In genomic region chr6:151616600-151616999, GRCh38 we compare ENCODE assay signal across 16 cellular contexts.
A peak's percentile ranks its signal among the peaks of the same experiment; 100 is the strongest.
DNase-seq lines count a peak whose midpoint lies in the region; TF ChIP-seq lines count a peak whose summit lies in the region.
"Had no signal": no experiment of that assay in that cellular context is flagged by ENCODE, and none has a peak within 500 bp of the region (broad histone marks: within the 10 kb centered on the region; RNA-seq: fewer than 3 reads in every experiment).

No MANE protein-coding gene starts in this region.

- H3K36me3 ChIP-seq in mesendoderm (ENCODE audit: control insufficient read depth, insufficient read depth, low read length), result no peaks in the 10 kb centered on the region
- no peaks in the 10 kb centered on the region for H3K36me3 ChIP-seq in vagina

- CTCF ChIA-PET in activated naive CD4-positive, alpha-beta T cell treated with anti-CD3 and anti-CD28 coated beads for 36 hours (lab: Charles Lee), result no interaction called here

- no peak overlapping the region for H3K4me3 Mint-ChIP-seq in activated naive CD4-positive, alpha-beta T cell treated with anti-CD3 and anti-CD28 coated beads for 36 hours
- H3K4me3 Mint-ChIP-seq: B cell; CD4-positive, alpha-beta T cell; HFFc6 had no signal

- H4K8ac ChIP-seq in mesendoderm (ENCODE audit: low read depth, low read length), result no peak overlapping the region

- no peaks in the 10 kb centered on the region for H3K79me2 ChIP-seq in mesendoderm (ENCODE audit: control insufficient read depth, insufficient read depth, low read length)

- peak overlapping the region; percentile 11 for H3K18ac ChIP-seq in mesendoderm (ENCODE audit: low read length)

- H3K79me1 ChIP-seq in mesendoderm (ENCODE audit: low read length), result no peaks in the 10 kb centered on the region

- H2BK120ac ChIP-seq in mesendoderm (ENCODE audit: low read depth, low read length), result no peak overlapping the region

- peaks cover 2% of the 10 kb centered on the region for H3K27me3 ChIP-seq in mesendoderm (ENCODE audit: insufficient read depth, low read length, poor library complexity)
- H3K27me3 ChIP-seq in vagina, result no peaks in the 10 kb centered on the region

- no peak overlapping the region for H3K4ac ChIP-seq in mesendoderm (ENCODE audit: low read depth, low read length)

- no peak overlapping the region for H3K4me2 ChIP-seq in mesendoderm (ENCODE audit: low read length)

- H3K9ac ChIP-seq in mesendoderm (ENCODE audit: low read length), result no peak overlapping the region

- H3K4me1 ChIP-seq in mesendoderm (ENCODE audit: control insufficient read depth, low read depth, low read length), result no peaks in the 10 kb centered on the region
- H3K4me1 ChIP-seq in vagina, result no peaks in the 10 kb centered on the region

- H2BK15ac ChIP-seq in mesendoderm (replicated peaks; ENCODE audit: low read depth), result no peak overlapping the region

- no peaks in the 10 kb centered on the region for H3K9me3 ChIP-seq in vagina

- in situ Hi-C loops in KBM-7 (cut with MboI; ENCODE audit: low pct_unique_long_range_greater_than_20kb, low sequenced_read_pairs), result no loop called here

- H4K5ac ChIP-seq in mesendoderm (ENCODE audit: low read length), result no peak overlapping the region

- no CpG with 5 or more reads among the region's 2 CpGs for WGBS in mesendoderm (ENCODE audit: extremely low coverage, insufficient coverage, low lambda C conversion rate)

- no peak overlapping the region for H3K4me3 ChIP-seq in mesendoderm (ENCODE audit: low read length)
- peak overlapping the region in 1 of 2 donors; percentile 12 for H3K4me3 ChIP-seq in vagina
- H3K4me3 ChIP-seq: GM12878 had no signal

- H3K23ac ChIP-seq in mesendoderm (ENCODE audit: low read length), result no peak overlapping the region

- no peaks in the 10 kb centered on the region for H3K36me3 Mint-ChIP-seq in activated naive CD4-positive, alpha-beta T cell treated with anti-CD3 and anti-CD28 coated beads for 36 hours (ENCODE audit: low read depth)

- no peak overlapping the region for H2AK5ac ChIP-seq in mesendoderm (ENCODE audit: low read length)

- no peak overlapping the region for H3K27ac Mint-ChIP-seq in activated naive CD4-positive, alpha-beta T cell treated with anti-CD3 and anti-CD28 coated beads for 36 hours
- H3K27ac Mint-ChIP-seq: B cell; CD4-positive, alpha-beta T cell; HFFc6 had no signal

- DNase-seq in KBM-7 (peak; percentile 19), islet precursor cell (peak; percentile 56), mesendoderm (no peak), vagina (ENCODE audit: extremely low spot score in 2 of 2) (no peak), iPS-NIHi11 (ENCODE audit: low spot score) (no peak), SIG-M5 (lab: John Stamatoyannopoulos, UW) (no peak)
- DNase-seq in activated naive CD4-positive, alpha-beta T cell treated with anti-CD3 and anti-CD28 coated beads for 36 hours, result no peak
- DNase-seq: C1 segment of cervical spinal cord; Calu3; CD4-positive, alpha-beta T cell; DMS 273 treated with DMSO at 0.1 percent for 48 hours; GOT3; HCEC 1CT; HFFc6 had no signal

- no peak overlapping the region for H3K56ac ChIP-seq in mesendoderm (ENCODE audit: low read length)

- intact Hi-C loops in vagina (cut with DNase I), result no loop called here
- intact Hi-C loops in activated naive CD4-positive, alpha-beta T cell treated with anti-CD3 and anti-CD28 coated beads for 36 hours (cut with micrococcal nuclease), result no loop called here

- H3K4me1 Mint-ChIP-seq in activated naive CD4-positive, alpha-beta T cell treated with anti-CD3 and anti-CD28 coated beads for 36 hours (ENCODE audit: low read depth), result no peaks in the 10 kb centered on the region
- H3K4me1 Mint-ChIP-seq: B cell had no signal

- no peak overlapping the region for H2BK5ac ChIP-seq in mesendoderm (ENCODE audit: low read length)

- TF ChIP-seq CTCF in vagina (IDR thresholded peaks at IDR 0.05), result no peak

- TF ChIP-seq POLR2A in vagina (IDR thresholded peaks at IDR 0.05), result no peak

- H3K27me3 Mint-ChIP-seq in activated naive CD4-positive, alpha-beta T cell treated with anti-CD3 and anti-CD28 coated beads for 36 hours (ENCODE audit: low read depth), result peaks cover 36% of the 10 kb centered on the region

- H3K27ac ChIP-seq in mesendoderm (ENCODE audit: low read depth, low read length), result no peak overlapping the region
- peak overlapping the region; percentile 64 for H3K27ac ChIP-seq in vagina

- no peaks in the 10 kb centered on the region for H3K9me3 Mint-ChIP-seq in activated naive CD4-positive, alpha-beta T cell treated with anti-CD3 and anti-CD28 coated beads for 36 hours

Comparison
In these comparisons a context has a peak if more than half of its experiments do, and no peak if none do; other contexts are left out.
1. DNase-seq: peak in KBM-7 (single experiment) and islet precursor cell (single experiment); none in mesendoderm (single experiment), vagina (0 of 2), activated naive CD4-positive, alpha-beta T cell treated with anti-CD3 and anti-CD28 coated beads for 36 hours (single experiment), iPS-NIHi11 (single experiment) and SIG-M5 (single experiment).